8 cellular contexts compared by ENCODE assay signal in the genomic region with DNA sequence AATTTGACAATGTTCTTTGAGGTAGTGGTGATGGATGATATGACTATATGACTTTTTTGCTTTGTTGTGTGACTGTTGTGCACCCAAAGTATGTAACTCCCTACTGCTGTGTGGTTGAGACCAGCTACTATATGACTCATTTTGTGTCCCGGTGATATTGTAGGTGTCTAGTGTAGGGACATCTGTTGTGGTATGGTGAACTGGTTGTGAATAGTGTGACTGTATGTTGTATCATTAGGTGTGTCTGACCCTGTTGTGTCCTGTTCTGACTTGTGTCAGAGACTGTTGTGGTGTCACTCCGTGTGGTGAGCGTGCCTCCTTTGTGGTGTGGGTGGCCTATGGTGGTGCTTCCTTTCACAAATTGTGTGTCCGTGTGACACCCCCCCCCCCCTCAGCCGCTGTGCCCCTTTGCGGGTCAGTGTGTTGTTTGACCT. TPM values are rescaled to one million over a fixed set of nuclear protein-coding genes. Genes with fewer than 3 reads are reported as not detected.
A peak's percentile ranks its signal among the peaks of the same experiment; 100 is the strongest.
DNase-seq lines count a peak whose midpoint lies in the region; ATAC-seq and TF ChIP-seq lines count a peak whose summit lies in the region.

No MANE protein-coding gene starts in this region.

- H3K9me2 ChIP-seq in Karpas-422 (replicated peaks; ENCODE audit: insufficient read depth, low read length): no peaks in the 10 kb centered on the region

- no peaks in the 10 kb centered on the region for H3K79me2 ChIP-seq in Karpas-422 (ENCODE audit: low read length)

- H3K27ac ChIP-seq in Karpas-422 (ENCODE audit: low read length) (no peak overlapping the region), lower lobe of right lung (peak overlapping the region; percentile 85), tibial artery (peak overlapping the region; percentile 93 to 94)

- peak; percentile 75 for DNase-seq in activated CD4-positive, alpha-beta T cell treated with anti-CD3 and anti-CD28 coated beads, Interleukin-2, amount 10 ng/mL, durations not matched to agents 24 days and 14 days
- no peak for DNase-seq in activated CD4-positive, alpha-beta T cell treated with anti-CD3 and anti-CD28 coated beads, Interleukin-2, amount 50 U/mL, for 4 hours
- DNase-seq in Karpas-422 (no peak), astrocyte of the hippocampus (ENCODE audit: low read depth, low spot score) (peak; percentile 53), lower lobe of right lung (no peak), tibial artery (no peak), occipital lobe (lab: John Stamatoyannopoulos, UW) (no peak), UCSD-AML1 (lab: John Stamatoyannopoulos, UW; ENCODE audit: unreplicated experiment) (no peak)

- H3K4me3 Mint-ChIP-seq in activated CD4-positive, alpha-beta T cell treated with anti-CD3 and anti-CD28 coated beads, Interleukin-2, amount 10 ng/mL, durations not matched to agents 24 days and 14 days: peak overlapping the region; percentile 66

- H3K9me3 ChIP-seq in Karpas-422 (ENCODE audit: low read length): no peaks in the 10 kb centered on the region
- H3K9me3 ChIP-seq in lower lobe of right lung: no peaks in the 10 kb centered on the region
- no peaks in the 10 kb centered on the region for H3K9me3 ChIP-seq in tibial artery

- H3K27ac Mint-ChIP-seq in activated CD4-positive, alpha-beta T cell treated with anti-CD3 and anti-CD28 coated beads, Interleukin-2, amount 10 ng/mL, durations not matched to agents 24 days and 14 days: peak overlapping the region; percentile 81

- ATAC-seq in lower lobe of right lung: peak in 1 of 2 donors; percentile 1

- H2AFZ ChIP-seq in Karpas-422 (ENCODE audit: low read length): no peak overlapping the region

- H3K36me3 Mint-ChIP-seq in activated CD4-positive, alpha-beta T cell treated with anti-CD3 and anti-CD28 coated beads, Interleukin-2, amount 10 ng/mL, durations not matched to agents 24 days and 14 days (ENCODE audit: low read depth): peaks cover 15% of the 10 kb centered on the region

- no peaks in the 10 kb centered on the region for H3K27me3 Mint-ChIP-seq in activated CD4-positive, alpha-beta T cell treated with anti-CD3 and anti-CD28 coated beads, Interleukin-2, amount 10 ng/mL, durations not matched to agents 24 days and 14 days

- peaks cover 46% of the 10 kb centered on the region for H3K4me1 ChIP-seq in Karpas-422 (ENCODE audit: low read length)
- peaks cover 46% of the 10 kb centered on the region for H3K4me1 ChIP-seq in lower lobe of right lung
- peaks cover 7 to 48% (median 35%) of the 10 kb centered on the region in 4 donors for H3K4me1 ChIP-seq in tibial artery

- no peaks in the 10 kb centered on the region for H3K9me3 Mint-ChIP-seq in activated CD4-positive, alpha-beta T cell treated with anti-CD3 and anti-CD28 coated beads, Interleukin-2, amount 10 ng/mL, durations not matched to agents 24 days and 14 days

- H3K36me3 ChIP-seq in Karpas-422 (ENCODE audit: insufficient read depth, low read length) (no peaks in the 10 kb centered on the region), lower lobe of right lung (peaks cover under 1% of the 10 kb centered on the region), tibial artery (peaks cover 0 to 4% (median 0%) of the 10 kb centered on the region in 3 donors)

- intact Hi-C loops in activated CD4-positive, alpha-beta T cell treated with anti-CD3 and anti-CD28 coated beads, Interleukin-2, amount 10 ng/mL, durations not matched to agents 24 days and 14 days (cut with micrococcal nuclease): loop anchor here (1.0 to 5.0 kb wide), 6 partner anchors 12 to 222 kb away; no protein-coding TSS in a partner anchor
- intact Hi-C loops in lower lobe of right lung (cut with DNase I) (loop anchor here (10.0 kb wide), 2 partner anchors 58 to 128 kb away; no protein-coding TSS in a partner anchor), tibial artery (cut with DNase I; ENCODE audit: low total_unique reads) (loop anchor here (2.0 to 10.0 kb wide), 2 partner anchors 54 to 208 kb away; no protein-coding TSS in a partner anchor)

- H3K4me2 ChIP-seq in Karpas-422 (ENCODE audit: low read depth, low read length, poor library complexity, severe bottlenecking): peak overlapping the region; percentile 34

- H4K20me1 ChIP-seq in Karpas-422 (ENCODE audit: insufficient read depth, low read depth, low read length): peaks cover 60% of the 10 kb centered on the region

- H3K27me3 ChIP-seq in Karpas-422 (ENCODE audit: low read length) (no peaks in the 10 kb centered on the region; the same call in 1 of the 2 replicates), lower lobe of right lung (ENCODE audit: low read depth) (no peaks in the 10 kb centered on the region), tibial artery (no peaks in the 10 kb centered on the region)

- TF ChIP-seq CTCF in lower lobe of right lung (IDR thresholded peaks at IDR 0.05) (no peak), tibial artery (IDR thresholded peaks at IDR 0.05) (no peak)

- H3K4me3 ChIP-seq in Karpas-422 (ENCODE audit: low read length): no peak overlapping the region; the same call in 1 of the 2 replicates
- peak overlapping the region; percentile 60 for H3K4me3 ChIP-seq in lower lobe of right lung
- H3K4me3 ChIP-seq in tibial artery: peak overlapping the region; percentile 56 to 65

- no peak overlapping the region for H3K9ac ChIP-seq in Karpas-422 (ENCODE audit: low read length)

- H3K4me1 Mint-ChIP-seq in activated CD4-positive, alpha-beta T cell treated with anti-CD3 and anti-CD28 coated beads, Interleukin-2, amount 10 ng/mL, durations not matched to agents 24 days and 14 days: peaks cover 37% of the 10 kb centered on the region

RNA-seq across cellular contexts. Expression of gene CXXC5, which starts 11.2 kb away (rescaled TPM):
- total RNA-seq in activated CD4-positive, alpha-beta T cell treated with anti-CD3 and anti-CD28 coated beads, Interleukin-2, amount 10 ng/mL, durations not matched to agents 24 days and 14 days: 1.2 and 1.9 TPM in 2 replicates
- 2.8 and 2.9 TPM in 2 replicates for total RNA-seq in Karpas-422 (2014; rRNA removed; shearing (Covaris generic); ENCODE audit: low replicate concordance)
- total RNA-seq in lower lobe of right lung (27.3 TPM), occipital lobe (37.1 TPM)

Comparison
In these comparisons a context has a peak if more than half of its experiments do, and no peak if none do; other contexts are left out.
1. DNase-seq: peak in activated CD4-positive, alpha-beta T cell treated with anti-CD3 and anti-CD28 coated beads, Interleukin-2, amount 10 ng/mL, durations not matched to agents 24 days and 14 days (single experiment) and astrocyte of the hippocampus (single experiment); none in activated CD4-positive, alpha-beta T cell treated with anti-CD3 and anti-CD28 coated beads, Interleukin-2, amount 50 U/mL, for 4 hours (0 of 2), Karpas-422 (single experiment), lower lobe of right lung (single experiment), tibial artery (0 of 2), occipital lobe (single experiment) and UCSD-AML1 (single experiment).